In the genomic region with DNA sequence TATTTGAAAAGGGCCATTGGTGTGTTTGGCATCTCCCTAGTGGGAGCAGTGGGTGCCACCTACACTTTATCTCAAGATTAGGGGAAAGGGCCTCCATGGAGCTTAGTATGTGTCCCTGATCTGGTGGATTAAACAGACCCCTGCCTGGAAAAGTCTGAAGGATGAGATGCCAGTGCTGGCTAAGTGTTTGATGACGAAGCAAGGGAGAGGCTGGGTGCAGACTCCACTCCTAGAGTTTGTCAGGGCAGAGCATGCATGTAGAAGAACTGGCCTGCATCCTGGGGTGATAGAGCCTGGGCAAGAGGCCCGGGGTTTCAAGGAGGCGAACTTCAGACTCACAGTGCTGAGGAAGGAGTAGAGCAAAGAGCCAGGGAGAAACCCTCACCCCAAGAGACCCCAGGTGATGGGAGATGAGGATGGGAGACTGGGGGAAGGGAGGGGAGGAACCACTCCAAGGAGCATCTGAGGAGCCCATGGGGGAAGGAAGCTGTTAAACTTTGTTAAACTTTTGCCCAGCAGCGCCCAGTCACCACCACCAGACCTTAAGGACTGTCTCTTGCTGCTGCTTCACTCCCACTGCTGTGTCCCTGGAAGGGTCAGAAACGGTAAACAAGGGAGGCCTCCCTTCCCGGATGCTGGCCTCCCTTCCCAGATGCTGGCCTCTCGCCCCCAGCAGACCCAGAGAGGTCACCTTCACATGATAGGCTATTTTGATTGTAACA, we compare ENCODE assay signal across 8 cellular contexts.
A peak's percentile ranks its signal among the peaks of the same experiment; 100 is the strongest.
DNase-seq lines count a peak whose midpoint lies in the region; ATAC-seq lines count a peak whose summit lies in the region.

No MANE protein-coding gene starts in this region.

- POLR2A ChIA-PET in activated CD4-positive, alpha-beta memory T cell treated with anti-CD3 and anti-CD28 coated beads, Interleukin-2, amount 10 ng/mL, durations not matched to agents 7 days and 5 days (lab: Charles Lee), result interaction anchor here (1.0 kb wide), 1 partner anchor 12 kb away, joined by 6 read pairs; no protein-coding TSS in a partner anchor
- POLR2A ChIA-PET in activated CD4-positive, alpha-beta memory T cell treated with anti-CD3 and anti-CD28 coated beads for 36 hours (lab: Charles Lee), result no interaction called here
- POLR2A ChIA-PET in T-cell (lab: Charles Lee), result no interaction called here

- peak overlapping the region; percentile 21 for H3K27ac Mint-ChIP-seq in activated CD4-positive, alpha-beta memory T cell treated with anti-CD3 and anti-CD28 coated beads, Interleukin-2, amount 10 ng/mL, durations not matched to agents 7 days and 5 days
- no peak overlapping the region for H3K27ac Mint-ChIP-seq in activated CD4-positive, alpha-beta memory T cell treated with anti-CD3 and anti-CD28 coated beads for 36 hours
- H3K27ac Mint-ChIP-seq in T-cell, result peak overlapping the region; percentile 79 to 85

- H3K27me3 Mint-ChIP-seq in activated CD4-positive, alpha-beta memory T cell treated with anti-CD3 and anti-CD28 coated beads, Interleukin-2, amount 10 ng/mL, durations not matched to agents 7 days and 5 days, result peaks cover 3% of the 10 kb centered on the region
- H3K27me3 Mint-ChIP-seq in activated CD4-positive, alpha-beta memory T cell treated with anti-CD3 and anti-CD28 coated beads for 36 hours, result no peaks in the 10 kb centered on the region
- H3K27me3 Mint-ChIP-seq in T-cell, result no peaks in the 10 kb centered on the region

- H3K27me3 ChIP-seq in stomach smooth muscle (ENCODE audit: control insufficient read depth in 1 of 2, insufficient read depth in 2 of 2, low read length in 2 of 2), result no peaks in the 10 kb centered on the region

- CTCF ChIA-PET in activated CD4-positive, alpha-beta memory T cell treated with anti-CD3 and anti-CD28 coated beads, Interleukin-2, amount 10 ng/mL, durations not matched to agents 7 days and 5 days (lab: Charles Lee), result interaction anchor here (0.8 to 1.8 kb wide), 2 partner anchors 37 to 57 kb away, joined by 3 to 5 read pairs; no protein-coding TSS in a partner anchor
- CTCF ChIA-PET in activated CD4-positive, alpha-beta memory T cell treated with anti-CD3 and anti-CD28 coated beads for 36 hours (lab: Charles Lee), result no interaction called here
- CTCF ChIA-PET in T-cell (lab: Charles Lee), result no interaction called here

- DNase-seq in activated CD4-positive, alpha-beta memory T cell treated with anti-CD3 and anti-CD28 coated beads, Interleukin-2, amount 10 ng/mL, durations not matched to agents 7 days and 5 days, result no peak
- no peak for DNase-seq in activated CD4-positive, alpha-beta memory T cell treated with anti-CD3 and anti-CD28 coated beads for 36 hours
- DNase-seq in T-cell (no peak), left kidney (ENCODE audit: low read depth, low spot score) (peak; percentile 57), head of caudate nucleus (no peak)

- H3K36me3 ChIP-seq in stomach smooth muscle (ENCODE audit: control insufficient read depth in 2 of 2, insufficient read depth in 2 of 2, low read length in 2 of 2), result peaks cover 7 to 8% of the 10 kb centered on the region in 2 donors

- H3K4me1 ChIP-seq in stomach smooth muscle (ENCODE audit: control insufficient read depth, insufficient read depth, low read length), result peaks cover 19% of the 10 kb centered on the region

- H3K9me3 ChIP-seq in stomach smooth muscle (ENCODE audit: control insufficient read depth in 2 of 2, low read length in 2 of 2), result no peaks in the 10 kb centered on the region

- peak overlapping the region; percentile 49 for H3K27ac ChIP-seq in stomach smooth muscle (ENCODE audit: low read length)

- no peaks in the 10 kb centered on the region for H3K9me3 Mint-ChIP-seq in activated CD4-positive, alpha-beta memory T cell treated with anti-CD3 and anti-CD28 coated beads, Interleukin-2, amount 10 ng/mL, durations not matched to agents 7 days and 5 days
- peaks cover 2% of the 10 kb centered on the region for H3K9me3 Mint-ChIP-seq in activated CD4-positive, alpha-beta memory T cell treated with anti-CD3 and anti-CD28 coated beads for 36 hours
- peaks cover 4 to 7% (median 5%) of the 10 kb centered on the region in 3 donors for H3K9me3 Mint-ChIP-seq in T-cell

- H3K4me3 Mint-ChIP-seq in activated CD4-positive, alpha-beta memory T cell treated with anti-CD3 and anti-CD28 coated beads, Interleukin-2, amount 10 ng/mL, durations not matched to agents 7 days and 5 days, result no peak overlapping the region
- no peak overlapping the region for H3K4me3 Mint-ChIP-seq in activated CD4-positive, alpha-beta memory T cell treated with anti-CD3 and anti-CD28 coated beads for 36 hours
- no peak overlapping the region for H3K4me3 Mint-ChIP-seq in T-cell

- ATAC-seq in T-cell (replicated peaks in 1 of 4) (no peak), GM21737 (IDR thresholded peaks at IDR 0.05; ENCODE audit: unreplicated experiment) (no peak), GM18511 (IDR thresholded peaks at IDR 0.05; ENCODE audit: unreplicated experiment) (no peak)

- H3K4me3 ChIP-seq in stomach smooth muscle (ENCODE audit: low read length in 2 of 2), result no peak overlapping the region

- H3K36me3 Mint-ChIP-seq in activated CD4-positive, alpha-beta memory T cell treated with anti-CD3 and anti-CD28 coated beads, Interleukin-2, amount 10 ng/mL, durations not matched to agents 7 days and 5 days (ENCODE audit: low read depth), result peaks cover 10% of the 10 kb centered on the region
- peaks cover 8% of the 10 kb centered on the region for H3K36me3 Mint-ChIP-seq in activated CD4-positive, alpha-beta memory T cell treated with anti-CD3 and anti-CD28 coated beads for 36 hours
- H3K36me3 Mint-ChIP-seq in T-cell, result peaks cover 29% of the 10 kb centered on the region

- intact Hi-C loops in activated CD4-positive, alpha-beta memory T cell treated with anti-CD3 and anti-CD28 coated beads for 36 hours (cut with micrococcal nuclease), result no loop called here
- intact Hi-C loops in head of caudate nucleus (cut with DNase I), result no loop called here

- peak overlapping the region in 1 of 2 donors; percentile 5 for H3K9ac ChIP-seq in stomach smooth muscle (ENCODE audit: low read length in 2 of 2)

- peaks cover 41% of the 10 kb centered on the region for H3K4me1 Mint-ChIP-seq in activated CD4-positive, alpha-beta memory T cell treated with anti-CD3 and anti-CD28 coated beads, Interleukin-2, amount 10 ng/mL, durations not matched to agents 7 days and 5 days
- H3K4me1 Mint-ChIP-seq in activated CD4-positive, alpha-beta memory T cell treated with anti-CD3 and anti-CD28 coated beads for 36 hours (ENCODE audit: low read depth), result peaks cover 30% of the 10 kb centered on the region
- H3K4me1 Mint-ChIP-seq in T-cell, result peaks cover 14 to 49% (median 35%) of the 10 kb centered on the region in 3 donors
